ENCODE assay signal across 33 cellular contexts in the genomic region with DNA sequence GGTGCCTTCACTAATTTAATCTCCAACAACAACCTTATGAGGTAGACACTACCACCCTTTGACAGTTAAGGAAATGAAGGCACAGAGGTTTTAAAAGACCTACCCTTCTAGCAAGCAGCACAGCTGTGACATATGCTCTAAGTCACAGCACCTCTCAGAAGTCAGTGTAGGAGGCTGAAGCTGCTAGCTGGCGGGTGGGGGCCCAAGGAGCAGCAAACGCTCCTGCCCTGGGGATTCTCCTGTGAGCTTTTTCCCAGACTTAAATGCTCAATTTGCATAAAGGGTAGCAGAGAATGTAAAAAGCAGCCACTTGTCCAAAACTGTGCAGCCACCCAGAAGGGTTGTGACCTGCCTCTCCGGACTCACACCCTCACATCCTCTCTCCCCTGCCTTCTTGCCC. TPM values are rescaled to one million over a fixed set of nuclear protein-coding genes. Genes with fewer than 3 reads are reported as not detected.
DNase-seq lines count a peak whose midpoint lies in the region; ATAC-seq, FAIRE-seq and TF ChIP-seq lines count a peak whose summit lies in the region.
"Had no signal": no experiment of that assay in that cellular context is flagged by ENCODE, and none has a peak within 500 bp of the region (broad histone marks: within the 10 kb centered on the region; RNA-seq: fewer than 3 reads in every experiment).

No MANE protein-coding gene starts in this region.

- POLR2A ChIA-PET in activated CD4-positive, alpha-beta T cell treated with anti-CD3 and anti-CD28 coated beads for 36 hours (lab: Charles Lee) = interaction anchor here (1.4 kb wide), 1 partner anchor 15 kb away, joined by 3 read pairs; no protein-coding TSS in a partner anchor
- POLR2A ChIA-PET in K562 (lab: Yijun Ruan, JAX) = interaction anchor here (0.7 to 1.5 kb wide), 3 partner anchors 10 to 19 kb away, joined by 3 to 4 read pairs (median 3); no protein-coding TSS in a partner anchor

- peak overlapping the region; percentile 3 for H3K27ac Mint-ChIP-seq in activated CD4-positive, alpha-beta T cell treated with anti-CD3 and anti-CD28 coated beads for 36 hours
- H3K27ac Mint-ChIP-seq: activated naive CD4-positive, alpha-beta T cell treated with anti-CD3 and anti-CD28 coated beads for 36 hours; activated T-cell treated with anti-CD3 and anti-CD28 coated beads, Interleukin-2, amount 50 U/mL, for 72 hours; stimulated activated effector memory CD8-positive, alpha-beta T cell treated with anti-CD3 and anti-CD28 coated beads, Interleukin-12 subunit alpha, Interleukin-12 subunit beta, amount 100 ng/mL, for 72 hours; T-helper 2 cell treated with Interferon-gamma antibody and Interleukin-4, amounts not matched to agents 5 μg/mL and 100 μg/mL, for 36 hours; type B pancreatic cell had no signal

- DNase-seq in activated CD4-positive, alpha-beta T cell treated with anti-CD3 and anti-CD28 coated beads for 36 hours = peak; percentile 21
- DNase-seq in activated CD4-positive, alpha-beta T cell treated with anti-CD3 and anti-CD28 coated beads for 48 hours = no peak
- peak; percentile 35 for DNase-seq in H7
- DNase-seq in K562 (ENCODE audit: extremely low read depth in 1 of 4, low spot score in 3 of 4) = peak in 1 of 4 experiments; percentile 15
- DNase-seq in sigmoid colon = peak; percentile 36
- no peak for DNase-seq in hepatocyte (ENCODE audit: low spot score)
- no peak for DNase-seq in transverse colon
- DNase-seq in mucosa of descending colon = no peak
- DNase-seq: 8988T; activated naive CD4-positive, alpha-beta T cell treated with anti-CD3 and anti-CD28 coated beads for 36 hours; activated T-cell treated with anti-CD3 and anti-CD28 coated beads, Interleukin-2, amount 50 U/mL, for 72 hours; body of pancreas; CD4-positive, CD25-positive, alpha-beta regulatory T cell; EL; Karpas-422; NCI-H1417 treated with DMSO at 0.1 percent for 48 hours; NCI-H2081; NCI-H226; NCI-H69; SHP77 treated with DMSO at 0.1 percent for 48 hours; stimulated activated CD4-positive, alpha-beta T cell treated with anti-CD3 and anti-CD28 coated beads, Interleukin-15, amount 100 ng/mL, for 24 hours; stimulated activated CD4-positive, alpha-beta T cell treated with anti-CD3 and anti-CD28 coated beads, Interleukin-4, amount 100 ng/mL, for 4 hours had no signal

- H3K27me3 ChIP-seq in H7 (ENCODE audit: control insufficient read depth, insufficient read depth, low read length) (no peaks in the 10 kb centered on the region), K562 (ENCODE audit: control insufficient read depth in 2 of 2, insufficient read depth in 2 of 2, low read length in 2 of 2) (0 out of 5 replicates have a peak, but pooled peaks cover 0 to 4% of the 10 kb centered on the region in 2 experiments), sigmoid colon (no peaks in the 10 kb centered on the region), hepatocyte (no peaks in the 10 kb centered on the region), transverse colon (no peaks in the 10 kb centered on the region)
- H3K27me3 ChIP-seq: body of pancreas, dorsolateral prefrontal cortex had no signal

- no peak for FAIRE-seq in K562 (lab: Jason Lieb, UNC)
- FAIRE-seq: D721Med, frontal cortex, GM12892 had no signal

- CTCF ChIA-PET in activated CD4-positive, alpha-beta T cell treated with anti-CD3 and anti-CD28 coated beads for 36 hours (lab: Charles Lee) = interaction anchor here (0.7 to 3.6 kb wide), 2 partner anchors 27 to 513 kb away, joined by 3 to 12 read pairs; no protein-coding TSS in a partner anchor
- CTCF ChIA-PET in K562 (lab: Yijun Ruan, JAX; ENCODE audit: low intra/inter-chr PET ratio) = no interaction called here

- no peak for TF ChIP-seq CTCF in K562 (IDR thresholded peaks at IDR 0.05 in 2 of 3, conservative IDR thresholded peaks at IDR 0.05 in 1 of 3; ENCODE audit: insufficient read depth in 2 of 3, low read depth in 1 of 3, low read length in 3 of 3)
- TF ChIP-seq CTCF in sigmoid colon (IDR thresholded peaks at IDR 0.05) = no peak
- TF ChIP-seq CTCF in hepatocyte (IDR thresholded peaks at IDR 0.05; ENCODE audit: poor library complexity) = no peak
- no peak for TF ChIP-seq CTCF in transverse colon (IDR thresholded peaks at IDR 0.05)
- TF ChIP-seq CTCF in mucosa of descending colon (IDR thresholded peaks at IDR 0.05) = no peak

- H3K4me2 ChIP-seq in K562 (ENCODE audit: insufficient read depth, low read length) = no peak overlapping the region
- H3K4me2 ChIP-seq in hepatocyte = no peak overlapping the region

- peak overlapping the region; percentile 57; the same call in 1 of the 2 replicates for H2AFZ ChIP-seq in K562 (ENCODE audit: low read depth, low read length)
- H2AFZ ChIP-seq in hepatocyte = no peak overlapping the region

- no peak overlapping the region for H3K4me3 Mint-ChIP-seq in activated CD4-positive, alpha-beta T cell treated with anti-CD3 and anti-CD28 coated beads for 36 hours
- H3K4me3 Mint-ChIP-seq: activated naive CD4-positive, alpha-beta T cell treated with anti-CD3 and anti-CD28 coated beads for 36 hours; activated T-cell treated with anti-CD3 and anti-CD28 coated beads, Interleukin-2, amount 50 U/mL, for 72 hours; CD4-positive, CD25-positive, alpha-beta regulatory T cell; nephron; stimulated activated effector memory CD8-positive, alpha-beta T cell treated with anti-CD3 and anti-CD28 coated beads, Interleukin-12 subunit alpha, Interleukin-12 subunit beta, amount 100 ng/mL, for 72 hours; T-helper 2 cell treated with Interferon-gamma antibody and Interleukin-4, amounts not matched to agents 5 μg/mL and 100 μg/mL, for 36 hours; type B pancreatic cell had no signal

- no peak for TF ChIP-seq EP300 in K562 (IDR thresholded peaks at IDR 0.05; ENCODE audit: low read length)
- TF ChIP-seq EP300 in sigmoid colon (IDR thresholded peaks at IDR 0.05) = no peak
- TF ChIP-seq EP300 in transverse colon (IDR thresholded peaks at IDR 0.05; ENCODE audit: low read depth) = no peak

- intact Hi-C loops in activated CD4-positive, alpha-beta T cell treated with anti-CD3 and anti-CD28 coated beads for 36 hours (cut with DNase I, micrococcal nuclease) = loop anchor here in 1 of 2 experiments (10.0 kb wide), 1 partner anchor 1039 kb away; no protein-coding TSS in a partner anchor
- intact Hi-C loops in K562 (cut with micrococcal nuclease) = no loop called here
- intact Hi-C loops in sigmoid colon (cut with DNase I) = no loop called here
- intact Hi-C loops in transverse colon (cut with DNase I; ENCODE audit: low total_unique reads) = no loop called here
- intact Hi-C loops in mucosa of descending colon (cut with DNase I, micrococcal nuclease) = no loop called here

- BruUV-seq in K562 (replicated peaks; lab: Mats Ljungman, UMichigan) = no TSS peak

- TF ChIP-seq POLR2A in K562 (conservative IDR thresholded peaks at IDR 0.05) (no peak), sigmoid colon (IDR thresholded peaks at IDR 0.05) (no peak), transverse colon (IDR thresholded peaks at IDR 0.05) (no peak)

- no peaks in the 10 kb centered on the region for H3K9me1 ChIP-seq in K562 (ENCODE audit: control insufficient read depth, insufficient read depth, low read length)

- H3K27ac ChIP-seq in K562 (ENCODE audit: extremely low read depth, low read depth, low read length) (no peak overlapping the region), sigmoid colon (no peak overlapping the region), hepatocyte (no peak overlapping the region), transverse colon (no peak overlapping the region)
- H3K27ac ChIP-seq: body of pancreas, dorsolateral prefrontal cortex had no signal

- H4K20me1 ChIP-seq in K562 (replicated peaks; ENCODE audit: control insufficient read depth, insufficient read depth, low read length) (no peaks in the 10 kb centered on the region), hepatocyte (ENCODE audit: insufficient read depth, poor library complexity, severe bottlenecking) (no peaks in the 10 kb centered on the region)

- no peaks in the 10 kb centered on the region for H3K27me3 Mint-ChIP-seq in activated CD4-positive, alpha-beta T cell treated with anti-CD3 and anti-CD28 coated beads for 36 hours
- H3K27me3 Mint-ChIP-seq: type B pancreatic cell had no signal

- peaks cover 54% of the 10 kb centered on the region for H3K4me1 Mint-ChIP-seq in activated CD4-positive, alpha-beta T cell treated with anti-CD3 and anti-CD28 coated beads for 36 hours

- in situ Hi-C loops in K562 (cut with MboI) = no loop called here
- in situ Hi-C loops in transverse colon (cut with MboI; ENCODE audit: low pct_ligation_motif_present in 1 of 4, low pct_unique_long_range_greater_than_20kb in 1 of 4, low sequenced_read_pairs in 3 of 4) = no loop called here

- H3K9me2 ChIP-seq in hepatocyte (replicated peaks; ENCODE audit: insufficient read depth) = no peaks in the 10 kb centered on the region

- H3K9ac ChIP-seq in K562 (ENCODE audit: insufficient read depth in 1 of 2, low read depth in 2 of 2, low read length in 2 of 2) = peak overlapping the region in 1 of 2 experiments; percentile 8; a peak in 1 of 4 replicates

- H3K36me3 ChIP-seq in H7 (replicated peaks; ENCODE audit: control insufficient read depth, insufficient read depth, low read length) (no peaks in the 10 kb centered on the region), K562 (ENCODE audit: control insufficient read depth, insufficient read depth, low read length) (no peaks in the 10 kb centered on the region), sigmoid colon (no peaks in the 10 kb centered on the region), hepatocyte (replicated peaks; ENCODE audit: insufficient read depth, low read depth) (no peaks in the 10 kb centered on the region), transverse colon (no peaks in the 10 kb centered on the region), mucosa of descending colon (ENCODE audit: low read depth) (no peaks in the 10 kb centered on the region)
- H3K36me3 ChIP-seq: HAP-1 had no signal

- H3K79me2 ChIP-seq in K562 (ENCODE audit: control insufficient read depth, insufficient read depth, low read length) (no peaks in the 10 kb centered on the region), hepatocyte (no peaks in the 10 kb centered on the region)

- peaks cover 5% of the 10 kb centered on the region for H3K9me3 Mint-ChIP-seq in activated CD4-positive, alpha-beta T cell treated with anti-CD3 and anti-CD28 coated beads for 36 hours (ENCODE audit: low read depth)
- H3K9me3 Mint-ChIP-seq: nephron had no signal

- peaks cover 0 to 2% of the 10 kb centered on the region in 2 experiments; a peak in 1 of 5 replicates for H3K4me1 ChIP-seq in K562 (replicated peaks in 1 of 2; ENCODE audit: control insufficient read depth in 2 of 2, insufficient read depth in 2 of 2, low read length in 2 of 2)
- peaks cover 0 to 21% (median 7%) of the 10 kb centered on the region in 4 donors for H3K4me1 ChIP-seq in sigmoid colon
- peaks cover 5% of the 10 kb centered on the region for H3K4me1 ChIP-seq in hepatocyte (ENCODE audit: insufficient read depth)
- peaks cover 0 to 7% (median 6%) of the 10 kb centered on the region in 4 donors for H3K4me1 ChIP-seq in transverse colon
- H3K4me1 ChIP-seq in mucosa of descending colon (ENCODE audit: low read depth) = peaks cover 7% of the 10 kb centered on the region
- H3K4me1 ChIP-seq: HAP-1 had no signal

- 20% methylated on average over 3 of the region's 3 CpGs for WGBS in K562 (ENCODE audit: insufficient coverage, low coverage, missing lambda C conversion rate)
- 83 to 90% methylated on average over 3 of the region's 3 CpGs for WGBS in sigmoid colon, 2 donors
- WGBS in hepatocyte (ENCODE audit: low lambda C conversion rate, missing lambda C conversion rate) = 73% methylated on average over 3 of the region's 3 CpGs
- WGBS in transverse colon (ENCODE audit: low coverage in 1 of 2), 2 donors = 84 to 88% methylated on average over 1 to 3 of the region's 3 CpGs

- no peak for ATAC-seq in activated CD4-positive, alpha-beta T cell treated with anti-CD3 and anti-CD28 coated beads for 36 hours
- peak; percentile 49; the same call in 2 of the 3 replicates for ATAC-seq in K562
- no peak for ATAC-seq in mucosa of descending colon
- ATAC-seq: activated T-cell treated with anti-CD3 and anti-CD28 coated beads, Interleukin-2, amount 50 U/mL, for 72 hours; body of pancreas; Panc1; stimulated activated effector memory CD8-positive, alpha-beta T cell treated with anti-CD3 and anti-CD28 coated beads, Interleukin-12 subunit alpha, Interleukin-12 subunit beta, amount 100 ng/mL, for 72 hours had no signal

- no peak overlapping the region for H3K4me3 ChIP-seq in H7 (ENCODE audit: insufficient read depth, low read depth, low read length)
- H3K4me3 ChIP-seq in K562 = no peak overlapping the region
- no peak overlapping the region for H3K4me3 ChIP-seq in sigmoid colon
- H3K4me3 ChIP-seq in hepatocyte = no peak overlapping the region
- no peak overlapping the region for H3K4me3 ChIP-seq in transverse colon
- H3K4me3 ChIP-seq in mucosa of descending colon = no peak overlapping the region
- H3K4me3 ChIP-seq: body of pancreas, dorsolateral prefrontal cortex, HAP-1, lung had no signal

- no peak for TF ChIP-seq RAD21 in K562 (CRISPR knock-in tag; conservative IDR thresholded peaks at IDR 0.05 in 1 of 2, IDR thresholded peaks at IDR 0.05 in 1 of 2)

- H3K9me3 ChIP-seq in K562 (replicated peaks; ENCODE audit: control insufficient read depth, insufficient read depth, low read depth, low read length) (no peaks in the 10 kb centered on the region), sigmoid colon (no peaks in the 10 kb centered on the region), hepatocyte (ENCODE audit: low read depth) (no peaks in the 10 kb centered on the region), transverse colon (no peaks in the 10 kb centered on the region), mucosa of descending colon (no peaks in the 10 kb centered on the region)
- H3K9me3 ChIP-seq: body of pancreas, HAP-1 had no signal

- peaks cover 9% of the 10 kb centered on the region for H3K36me3 Mint-ChIP-seq in activated CD4-positive, alpha-beta T cell treated with anti-CD3 and anti-CD28 coated beads for 36 hours (ENCODE audit: low read depth)
- H3K36me3 Mint-ChIP-seq: stimulated activated effector memory CD8-positive, alpha-beta T cell treated with anti-CD3 and anti-CD28 coated beads, Interleukin-12 subunit alpha, Interleukin-12 subunit beta, amount 100 ng/mL, for 72 hours; type B pancreatic cell had no signal

RNA-seq across cellular contexts. Expression of a gene that starts 23.4 kb away (rescaled TPM):
- total RNA-seq in activated CD4-positive, alpha-beta T cell treated with anti-CD3 and anti-CD28 coated beads for 36 hours = 1 to 10 TPM; 1.3 to 3.0 TPM
- 0.94 and 3.0 TPM in 2 replicates for total RNA-seq in H7 (2014; rRNA removed; shearing (Covaris generic))
- total RNA-seq in K562 (2011; cell fraction: chromatin; rRNA removed; ENCODE audit: low replicate concordance) = not detected in 2 replicates
- total RNA-seq in K562 (2011; cell fraction: nucleolus; rRNA removed) = 0.50 TPM in 1 of 2 replicates, not detected in the other
- not detected in 2 replicates for total RNA-seq in K562 (2011; cell fraction: nucleoplasm; rRNA removed)
- total RNA-seq in K562 (2014; rRNA removed) (0.09 TPM in 1 of 2 replicates, not detected in the other), K562 (2014; rRNA removed; fragmentation: Illumina TruSeq; extraction: Trizol) (0.36 TPM in 1 of 2 replicates, not detected in the other), K562 (2015; rRNA removed; fragmentation: Illumina TruSeq; extraction: Trizol) (not detected in 2 replicates), K562 (2021) (0.13 and 0.35 TPM in 2 replicates), sigmoid colon (1 to 10 TPM in 2 of 4 donors, under 1 TPM in 1, not detected in 1; 0.49 to 5.0 (median 1.1) TPM), hepatocyte (0.83 and 1.4 TPM in 2 replicates), transverse colon (1 to 10 TPM in 1 of 4 donors, under 1 TPM in 1, not detected in 2; 0.68 to 1.5 TPM), mucosa of descending colon (under 1 TPM; 0.31 to 0.55 (median 0.44) TPM)
- polyA plus RNA-seq in K562 (2011; rRNA removed) (0.26 and 0.45 TPM in 2 replicates), K562 (2014; fragmentation: Illumina TruSeq; extraction: Trizol) (0.36 TPM in 1 of 2 replicates, not detected in the other), K562 (2014; fragmentation: Nextera tagmentation; extraction: Ambion mirVana) (under 1 TPM in 1 of 2 experiments, not detected in 1; 0.13 TPM), K562 (2014; rRNA removed) (0.58 TPM in 1 of 2 replicates, not detected in the other), sigmoid colon (under 1 TPM in 1 of 3 donors, not detected in 2; 0.66 TPM), hepatocyte (2.5 and 3.2 TPM in 2 replicates)
- 0.07 and 0.21 TPM in 2 replicates for polyA plus RNA-seq in K562 (2011; cell fraction: cytosol; rRNA removed)
- 1.4 TPM in 2 replicates for polyA plus RNA-seq in K562 (2011; cell fraction: nucleus; rRNA removed)
- 0.26 and 1.6 TPM in 2 replicates for polyA plus RNA-seq in K562 (2012)
- polyA minus RNA-seq in K562 (2011; rRNA and poly(A)+ RNA removed) = 0.18 and 0.46 TPM in 2 replicates
- not detected in 2 replicates for polyA minus RNA-seq in K562 (2011; cell fraction: cytosol; rRNA and poly(A)+ RNA removed)
- polyA minus RNA-seq in K562 (2011; cell fraction: nucleus; rRNA and poly(A)+ RNA removed) = 0.27 TPM in 1 of 2 replicates, not detected in the other
- polyA plus RNA-seq: CD4-positive, CD25-positive, alpha-beta regulatory T cell had no signal

RNA-seq across cellular contexts. Expression of a gene that starts 24.7 kb away (rescaled TPM):
- total RNA-seq in activated CD4-positive, alpha-beta T cell treated with anti-CD3 and anti-CD28 coated beads for 36 hours = 100 to 1,000 TPM; 140 to 141 TPM
- total RNA-seq in H7 (2014; rRNA removed; shearing (Covaris generic)) = 13.2 and 15.0 TPM in 2 replicates
- 23.5 and 58.7 TPM in 2 replicates for total RNA-seq in K562 (2011; cell fraction: chromatin; rRNA removed; ENCODE audit: low replicate concordance)
- 14.5 and 19.2 TPM in 2 replicates for total RNA-seq in K562 (2011; cell fraction: nucleolus; rRNA removed)
- total RNA-seq in K562 (2011; cell fraction: nucleoplasm; rRNA removed) = 38.3 and 72.2 TPM in 2 replicates
- total RNA-seq in K562 (2014; rRNA removed) (75.0 and 82.8 TPM in 2 replicates), K562 (2014; rRNA removed; fragmentation: Illumina TruSeq; extraction: Trizol) (54.2 and 65.9 TPM in 2 replicates), K562 (2015; rRNA removed; fragmentation: Illumina TruSeq; extraction: Trizol) (39.9 and 43.8 TPM in 2 replicates), K562 (2021) (92.0 and 104 TPM in 2 replicates), sigmoid colon (100 to 1,000 TPM; 200 to 326 (median 258) TPM), hepatocyte (73.6 and 78.8 TPM in 2 replicates), transverse colon (100 to 1,000 TPM in 3 of 4 donors, 10 to 100 TPM in 1; 82.8 to 299 (median 254) TPM), mucosa of descending colon (100 to 1,000 TPM in 2 of 3 donors, 10 to 100 TPM in 1; 22.1 to 174 (median 150) TPM)
- polyA plus RNA-seq in K562 (2011; rRNA removed) (59.7 and 86.1 TPM in 2 replicates), K562 (2014; fragmentation: Illumina TruSeq; extraction: Trizol) (128 and 151 TPM in 2 replicates), K562 (2014; fragmentation: Nextera tagmentation; extraction: Ambion mirVana) (10 to 100 TPM; 32.7 to 46.1 TPM), K562 (2014; rRNA removed) (76.6 and 76.8 TPM in 2 replicates), sigmoid colon (100 to 1,000 TPM in 1 of 3 donors, 10 to 100 TPM in 2; 52.9 to 165 (median 93.9) TPM), hepatocyte (233 and 254 TPM in 2 replicates)
- polyA plus RNA-seq in K562 (2011; cell fraction: cytosol; rRNA removed) = 22.1 and 33.5 TPM in 2 replicates
- polyA plus RNA-seq in K562 (2011; cell fraction: nucleus; rRNA removed) = 22.5 and 23.2 TPM in 2 replicates
- polyA plus RNA-seq in K562 (2012) = 43.9 and 85.0 TPM in 2 replicates
- 71.5 and 74.0 TPM in 2 replicates for polyA minus RNA-seq in K562 (2011; rRNA and poly(A)+ RNA removed)
- 31.1 and 38.9 TPM in 2 replicates for polyA minus RNA-seq in K562 (2011; cell fraction: cytosol; rRNA and poly(A)+ RNA removed)
- 13.3 and 18.5 TPM in 2 replicates for polyA minus RNA-seq in K562 (2011; cell fraction: nucleus; rRNA and poly(A)+ RNA removed)

Comparison
In these comparisons a context has a peak if more than half of its experiments do, and no peak if none do; other contexts are left out.
1. DNase-seq: peak in activated CD4-positive, alpha-beta T cell treated with anti-CD3 and anti-CD28 coated beads for 36 hours (single experiment), H7 (single experiment) and sigmoid colon (single experiment); none in activated CD4-positive, alpha-beta T cell treated with anti-CD3 and anti-CD28 coated beads for 48 hours (single experiment), hepatocyte (single experiment), transverse colon (single experiment) and mucosa of descending colon (0 of 3).